In the genomic region with DNA sequence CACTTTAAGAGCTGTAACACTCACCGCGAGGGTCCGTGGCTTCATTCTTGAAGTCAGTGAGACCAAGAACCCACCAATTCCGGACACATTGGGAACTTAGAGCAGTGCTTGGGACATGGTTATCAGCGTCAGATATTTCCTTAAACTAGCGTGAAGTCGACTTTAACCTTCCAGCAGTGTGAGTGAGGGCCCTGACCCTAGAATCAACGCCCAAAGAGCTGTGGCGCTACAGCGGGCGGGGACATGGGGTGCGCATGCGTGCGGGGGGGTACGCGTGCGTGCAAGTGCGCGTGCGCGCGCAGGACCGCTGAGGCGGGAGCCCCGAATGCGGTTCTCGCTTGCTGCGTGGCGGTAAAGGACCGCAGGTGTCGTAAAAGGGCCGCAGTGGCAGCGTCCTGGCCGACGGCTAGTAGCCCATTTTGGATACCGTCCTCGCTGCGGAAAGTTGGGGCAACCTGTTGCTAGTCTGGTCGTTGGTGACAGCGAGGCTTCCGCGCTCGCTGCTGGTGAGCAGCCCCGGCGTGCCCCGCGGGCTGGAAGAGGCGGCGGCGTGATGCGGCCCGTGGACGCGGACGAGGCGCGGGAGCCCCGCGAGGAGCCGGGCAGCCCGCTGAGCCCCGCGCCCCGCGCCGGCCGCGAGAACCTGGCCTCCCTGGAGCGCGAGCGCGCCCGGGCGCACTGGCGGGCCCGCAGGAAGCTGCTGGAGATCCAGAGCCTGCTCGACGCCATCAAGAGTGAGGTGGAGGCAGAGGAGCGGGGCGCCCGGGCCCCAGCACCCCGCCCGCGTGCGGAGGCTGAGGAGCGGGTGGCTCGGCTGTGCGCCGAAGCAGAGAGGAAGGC, we compare ENCODE assay signal across 8 cellular contexts. TPM values are rescaled to one million over a fixed set of nuclear protein-coding genes. Genes with fewer than 3 reads are reported as not detected.
DNase-seq lines count a peak whose midpoint lies in the region; ATAC-seq lines count a peak whose summit lies in the region.

No MANE protein-coding gene starts in this region.

- peaks cover 45% of the 10 kb centered on the region for H3K36me3 Mint-ChIP-seq in activated CD4-positive, alpha-beta T cell treated with anti-CD3 and anti-CD28 coated beads, Interleukin-2, amount 10 ng/mL, durations not matched to agents 24 days and 14 days (ENCODE audit: low read depth)

- H3K27ac Mint-ChIP-seq in activated CD4-positive, alpha-beta T cell treated with anti-CD3 and anti-CD28 coated beads, Interleukin-2, amount 10 ng/mL, durations not matched to agents 24 days and 14 days, result peak overlapping the region; percentile 100

- peak overlapping the region; percentile 95 for H3K4me3 Mint-ChIP-seq in activated CD4-positive, alpha-beta T cell treated with anti-CD3 and anti-CD28 coated beads, Interleukin-2, amount 10 ng/mL, durations not matched to agents 24 days and 14 days

- H3K27me3 Mint-ChIP-seq in activated CD4-positive, alpha-beta T cell treated with anti-CD3 and anti-CD28 coated beads, Interleukin-2, amount 10 ng/mL, durations not matched to agents 24 days and 14 days, result no peaks in the 10 kb centered on the region

- ATAC-seq in GM19025 (IDR thresholded peaks at IDR 0.05; ENCODE audit: low read depth, unreplicated experiment) (peak; percentile 75), HG03280 (IDR thresholded peaks at IDR 0.05; ENCODE audit: unreplicated experiment) (peak; percentile 77), left lobe of liver (peak; percentile 87)

- no peaks in the 10 kb centered on the region for H3K9me3 Mint-ChIP-seq in activated CD4-positive, alpha-beta T cell treated with anti-CD3 and anti-CD28 coated beads, Interleukin-2, amount 10 ng/mL, durations not matched to agents 24 days and 14 days

- DNase-seq in AG20443 (ENCODE audit: low spot score), result peak; percentile 100
- peak; percentile 49 for DNase-seq in NCI-H510A treated with DMSO at 0.1 percent for 48 hours (lab: John Stamatoyannopoulos, UW)
- peak; percentile 98 for DNase-seq in activated CD4-positive, alpha-beta T cell treated with anti-CD3 and anti-CD28 coated beads, Interleukin-2, amount 10 ng/mL, durations not matched to agents 24 days and 14 days
- DNase-seq in dedifferentiated amniotic fluid mesenchymal stem cell (ENCODE audit: extremely low spot score), result peak; percentile 86
- peak; percentile 96 for DNase-seq in left lobe of liver (ENCODE audit: low spot score)
- peak; percentile 93 to 94 for DNase-seq in stimulated activated CD4-positive, alpha-beta T cell treated with anti-CD3 and anti-CD28 coated beads, Interleukin-2, amount 100 ng/mL, for 24 hours

- intact Hi-C loops in activated CD4-positive, alpha-beta T cell treated with anti-CD3 and anti-CD28 coated beads, Interleukin-2, amount 10 ng/mL, durations not matched to agents 24 days and 14 days (cut with micrococcal nuclease), result loop anchor here (1.0 to 2.0 kb wide), 9 partner anchors 15 to 394 kb away; partner anchors contain the start of genes BLOC1S4, GRPEL1, MRFAP1 and MRFAP1L1

- H3K4me1 Mint-ChIP-seq in activated CD4-positive, alpha-beta T cell treated with anti-CD3 and anti-CD28 coated beads, Interleukin-2, amount 10 ng/mL, durations not matched to agents 24 days and 14 days, result peaks cover 46% of the 10 kb centered on the region

RNA-seq across cellular contexts. Expression of gene S100P, which starts 19.8 kb away (rescaled TPM):
- 2.1 and 2.8 TPM in 2 replicates for total RNA-seq in activated CD4-positive, alpha-beta T cell treated with anti-CD3 and anti-CD28 coated beads, Interleukin-2, amount 10 ng/mL, durations not matched to agents 24 days and 14 days
- total RNA-seq in left lobe of liver, result 2.3 TPM

RNA-seq across cellular contexts. Expression of gene MRFAP1, which starts 33.4 kb away (rescaled TPM):
- 122 TPM in 2 replicates for total RNA-seq in activated CD4-positive, alpha-beta T cell treated with anti-CD3 and anti-CD28 coated beads, Interleukin-2, amount 10 ng/mL, durations not matched to agents 24 days and 14 days
- 130 TPM for total RNA-seq in left lobe of liver

RNA-seq across cellular contexts. Expression of gene MRFAP1L1, which starts 35.8 kb away (rescaled TPM):
- 51.4 TPM in 2 replicates for total RNA-seq in activated CD4-positive, alpha-beta T cell treated with anti-CD3 and anti-CD28 coated beads, Interleukin-2, amount 10 ng/mL, durations not matched to agents 24 days and 14 days
- total RNA-seq in left lobe of liver, result 26.7 TPM

RNA-seq across cellular contexts. Expression of gene BLOC1S4, which starts 42.1 kb away (rescaled TPM):
- 20.1 and 21.4 TPM in 2 replicates for total RNA-seq in activated CD4-positive, alpha-beta T cell treated with anti-CD3 and anti-CD28 coated beads, Interleukin-2, amount 10 ng/mL, durations not matched to agents 24 days and 14 days
- total RNA-seq in left lobe of liver, result 6.5 TPM

Comparison
In these comparisons a context has a peak if more than half of its experiments do, and no peak if none do; other contexts are left out.
1. Peak in every context shown above with its lines: DNase-seq and ATAC-seq.
2. DNase-seq: peak in every context shown above with its lines; median percentile 100 in AG20443; 98 in activated CD4-positive, alpha-beta T cell treated with anti-CD3 and anti-CD28 coated beads, Interleukin-2, amount 10 ng/mL, durations not matched to agents 24 days and 14 days; 96 in left lobe of liver; 94 in stimulated activated CD4-positive, alpha-beta T cell treated with anti-CD3 and anti-CD28 coated beads, Interleukin-2, amount 100 ng/mL, for 24 hours; 86 in dedifferentiated amniotic fluid mesenchymal stem cell; 49 in NCI-H510A treated with DMSO at 0.1 percent for 48 hours.